2 cellular contexts compared by ENCODE assay signal in genomic region chr4:32145987-32146386, GRCh38.
TF ChIP-seq lines count a peak whose summit lies in the region.

No MANE protein-coding gene starts in this region.

TF ChIP-seq in HEK293T, 16 proteins besides CTCF, POLR2A, EP300 and RAD21 (continued from another document):
- TF ChIP-seq ARNT (IDR thresholded peaks at IDR 0.05), result no peak
TF ChIP-seq in HEK293T: peak in this region for 0.

TF ChIP-seq in K562, 482 proteins besides CTCF, POLR2A, EP300 and RAD21 (continued from another document):
- TF ChIP-seq ARID4B (CRISPR knock-in tag; IDR thresholded peaks at IDR 0.05), result no peak
- TF ChIP-seq NR4A1 (CRISPR knock-in tag; IDR thresholded peaks at IDR 0.05), result no peak
- no peak for TF ChIP-seq NR4A1 (tag; IDR thresholded peaks at IDR 0.05)
- TF ChIP-seq HNRNPH1 (optimal IDR thresholded peaks at IDR 0.05; ENCODE audit: low read depth, low read length), result no peak
- no peak for TF ChIP-seq BMI1 (IDR thresholded peaks at IDR 0.05; ENCODE audit: low read length)
- TF ChIP-seq RBM17 (IDR thresholded peaks at IDR 0.05; ENCODE audit: borderline replicate concordance, low read depth, low read length), result no peak
- no peak for TF ChIP-seq CBX3 (IDR thresholded peaks at IDR 0.05; ENCODE audit: borderline replicate concordance in 1 of 2, low read length in 2 of 2)
- TF ChIP-seq FOXM1 (IDR thresholded peaks at IDR 0.05; ENCODE audit: low read depth), result no peak
- no peak for TF ChIP-seq FOXM1 (CRISPR knock-in tag; IDR thresholded peaks at IDR 0.05; ENCODE audit: low read depth)
- no peak for TF ChIP-seq ZNF507 (tag; conservative IDR thresholded peaks at IDR 0.05)
- TF ChIP-seq MYBL2 (IDR thresholded peaks at IDR 0.05; ENCODE audit: low read depth), result no peak
- no peak for TF ChIP-seq MYBL2 (CRISPR knock-in tag; IDR thresholded peaks at IDR 0.05; ENCODE audit: borderline replicate concordance)
- no peak for TF ChIP-seq HIVEP1 (CRISPR knock-in tag; IDR thresholded peaks at IDR 0.05)
- TF ChIP-seq FUS (optimal IDR thresholded peaks at IDR 0.05; ENCODE audit: low read depth, low read length), result no peak
- TF ChIP-seq, protein P1, sequence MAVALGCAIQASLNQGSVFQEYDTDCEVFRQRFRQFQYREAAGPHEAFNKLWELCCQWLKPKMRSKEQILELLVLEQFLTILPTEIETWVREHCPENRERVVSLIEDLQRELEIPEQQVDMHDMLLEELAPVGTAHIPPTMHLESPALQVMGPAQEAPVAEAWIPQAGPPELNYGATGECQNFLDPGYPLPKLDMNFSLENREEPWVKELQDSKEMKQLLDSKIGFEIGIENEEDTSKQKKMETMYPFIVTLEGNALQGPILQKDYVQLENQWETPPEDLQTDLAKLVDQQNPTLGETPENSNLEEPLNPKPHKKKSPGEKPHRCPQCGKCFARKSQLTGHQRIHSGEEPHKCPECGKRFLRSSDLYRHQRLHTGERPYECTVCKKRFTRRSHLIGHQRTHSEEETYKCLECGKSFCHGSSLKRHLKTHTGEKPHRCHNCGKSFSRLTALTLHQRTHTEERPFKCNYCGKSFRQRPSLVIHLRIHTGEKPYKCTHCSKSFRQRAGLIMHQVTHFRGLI (CRISPR knock-in tag; IDR thresholded peaks at IDR 0.05), result no peak
- no peak for TF ChIP-seq ZNF512 (tag; IDR thresholded peaks at IDR 0.05)
- no peak for TF ChIP-seq CLOCK (CRISPR knock-in tag; IDR thresholded peaks at IDR 0.05; ENCODE audit: borderline replicate concordance)
- TF ChIP-seq GATAD2A (IDR thresholded peaks at IDR 0.05), result no peak
- no peak for TF ChIP-seq SLC30A9 (CRISPR knock-in tag; IDR thresholded peaks at IDR 0.05)
